In the genomic region with DNA sequence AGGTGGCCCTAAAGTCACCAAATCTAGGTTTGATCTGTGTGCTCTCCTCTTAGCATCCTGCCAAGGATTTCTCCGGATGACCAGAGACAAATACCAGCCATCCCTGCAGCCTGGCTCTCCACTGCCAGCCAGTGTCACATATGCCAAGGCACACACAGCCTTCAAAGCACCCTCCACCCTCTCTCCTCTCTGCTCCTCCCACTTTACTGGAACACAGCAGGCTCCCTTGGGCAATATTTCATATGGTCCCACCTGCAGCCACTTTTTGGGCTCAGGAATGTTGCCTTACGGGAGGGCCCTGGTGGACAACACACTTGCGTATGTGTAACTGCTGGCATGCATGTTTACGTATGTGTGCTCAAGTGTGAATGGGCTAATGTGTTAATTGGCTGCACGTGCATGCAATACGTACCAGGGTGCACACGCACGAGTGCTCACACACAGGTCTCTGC, we compare ENCODE assay signal across 26 cellular contexts.
DNase-seq lines count a peak whose midpoint lies in the region; ATAC-seq and TF ChIP-seq lines count a peak whose summit lies in the region.
"Had no signal": no experiment of that assay in that cellular context is flagged by ENCODE, and none has a peak within 500 bp of the region (broad histone marks: within the 10 kb centered on the region; RNA-seq: fewer than 3 reads in every experiment).

No MANE protein-coding gene starts in this region.

- H3K27me3 Mint-ChIP-seq in type B pancreatic cell (peaks cover 7% of the 10 kb centered on the region), endothelial cell (ENCODE audit: unreplicated experiment) (peaks cover 2% of the 10 kb centered on the region)
- H3K27me3 Mint-ChIP-seq: activated CD8-positive, alpha-beta memory T cell treated with anti-CD3 and anti-CD28 coated beads, Interleukin-2, amount 10 ng/mL, durations not matched to agents 7 days and 5 days; activated naive CD4-positive, alpha-beta T cell treated with anti-CD3 and anti-CD28 coated beads, Interleukin-2, amount 50 U/mL, for 24 hours had no signal

- DNase-seq in NCI-H2171 treated with DMSO at 0.1 percent for 48 hours (lab: John Stamatoyannopoulos, UW) (peak; percentile 18), NCI-H2171 (lab: John Stamatoyannopoulos, UW) (no peak), mucosa of descending colon (peak in 1 of 3 donors; percentile 6), type B pancreatic cell (ENCODE audit: extremely low spot score, unreplicated experiment) (no peak), endothelial cell (ENCODE audit: low spot score) (no peak)
- DNase-seq in stimulated activated CD4-positive, alpha-beta T cell treated with anti-CD3 and anti-CD28 coated beads, Interleukin-12 subunit alpha, Interleukin-12 subunit beta, amount 100 ng/mL, for 4 hours, result no peak
- DNase-seq: 8988T; activated CD4-positive, alpha-beta T cell treated with anti-CD3 and anti-CD28 coated beads, Interleukin-2, amount 50 U/mL, for 1 hour; activated CD8-positive, alpha-beta memory T cell treated with anti-CD3 and anti-CD28 coated beads, Interleukin-2, amount 10 ng/mL, durations not matched to agents 7 days and 5 days; CD4-positive, alpha-beta memory T cell; central memory CD4-positive, alpha-beta T cell; KG1; kidney glomerular epithelial cell; MM.1S; NCI-H1436; NCI-H524 treated with DMSO at 0.1 percent for 48 hours; stimulated activated CD4-positive, alpha-beta T cell treated with anti-CD3 and anti-CD28 coated beads, Interleukin-4, amount 100 ng/mL, for 24 hours; stimulated activated naive CD8-positive, alpha-beta T cell treated with anti-CD3 and anti-CD28 coated beads, Interleukin-15, Interleukin-2, amounts not matched to agents 100 U/mL and 50 U/mL, for 24 hours; T-helper 17 cell; WERI-Rb-1 had no signal

- intact Hi-C loops in mucosa of descending colon (cut with DNase I, micrococcal nuclease), result no loop called here

- no peak overlapping the region for H3K4me3 ChIP-seq in mucosa of descending colon
- H3K4me3 ChIP-seq: ascending aorta, SJSA1 had no signal

- no peaks in the 10 kb centered on the region for H3K9me3 Mint-ChIP-seq in type B pancreatic cell
- H3K9me3 Mint-ChIP-seq in endothelial cell (ENCODE audit: unreplicated experiment), result no peaks in the 10 kb centered on the region
- H3K9me3 Mint-ChIP-seq: activated naive CD4-positive, alpha-beta T cell treated with anti-CD3 and anti-CD28 coated beads, Interleukin-2, amount 50 U/mL, for 24 hours; activated T-helper 1 cell treated with anti-CD3 and anti-CD28 coated beads, Interleukin-12 subunit alpha, Interleukin-12 subunit beta, Interleukin-2, Interleukin-4 antibody, amounts not matched to agents 30 ng/mL and 10 ng/mL and 1 ng/mL, durations not matched to agents 14 hours and 24 hours and 36 hours had no signal

- H3K36me3 ChIP-seq in mucosa of descending colon (ENCODE audit: low read depth), result no peaks in the 10 kb centered on the region
- H3K36me3 ChIP-seq: ascending aorta, SJSA1, WERI-Rb-1 had no signal

- H3K9me3 ChIP-seq in mucosa of descending colon, result no peaks in the 10 kb centered on the region
- H3K9me3 ChIP-seq: ascending aorta, SJSA1 had no signal

- H3K36me3 Mint-ChIP-seq in type B pancreatic cell (no peaks in the 10 kb centered on the region), endothelial cell (ENCODE audit: low read depth, unreplicated experiment) (peaks cover 4% of the 10 kb centered on the region)
- H3K36me3 Mint-ChIP-seq: activated CD8-positive, alpha-beta memory T cell treated with anti-CD3 and anti-CD28 coated beads, Interleukin-2, amount 10 ng/mL, durations not matched to agents 7 days and 5 days; activated naive CD4-positive, alpha-beta T cell treated with anti-CD3 and anti-CD28 coated beads, Interleukin-2, amount 50 U/mL, for 24 hours; CD4-positive, alpha-beta memory T cell had no signal

- ATAC-seq in mucosa of descending colon, result peak; percentile 39
- no peak for ATAC-seq in HG02870 (IDR thresholded peaks at IDR 0.05; ENCODE audit: unreplicated experiment)
- ATAC-seq: activated CD8-positive, alpha-beta memory T cell treated with anti-CD3 and anti-CD28 coated beads, Interleukin-2, amount 10 ng/mL, durations not matched to agents 7 days and 5 days; stimulated activated naive CD8-positive, alpha-beta T cell treated with anti-CD3 and anti-CD28 coated beads, Interleukin-15, Interleukin-2, amounts not matched to agents 100 U/mL and 50 U/mL, for 24 hours; T-helper 17 cell had no signal

- H3K4me3 Mint-ChIP-seq in type B pancreatic cell, result peak overlapping the region; percentile 74
- no peak overlapping the region for H3K4me3 Mint-ChIP-seq in endothelial cell (ENCODE audit: unreplicated experiment)
- H3K4me3 Mint-ChIP-seq: activated CD8-positive, alpha-beta memory T cell treated with anti-CD3 and anti-CD28 coated beads, Interleukin-2, amount 10 ng/mL, durations not matched to agents 7 days and 5 days; activated naive CD4-positive, alpha-beta T cell treated with anti-CD3 and anti-CD28 coated beads, Interleukin-2, amount 50 U/mL, for 24 hours; activated T-helper 1 cell treated with anti-CD3 and anti-CD28 coated beads, Interleukin-12 subunit alpha, Interleukin-12 subunit beta, Interleukin-2, Interleukin-4 antibody, amounts not matched to agents 30 ng/mL and 10 ng/mL and 1 ng/mL, durations not matched to agents 14 hours and 24 hours and 36 hours; CD4-positive, alpha-beta memory T cell; T-helper 17 cell had no signal

- H3K4me1 Mint-ChIP-seq in type B pancreatic cell (ENCODE audit: unreplicated experiment) (peaks cover 15% of the 10 kb centered on the region), endothelial cell (ENCODE audit: unreplicated experiment) (no peaks in the 10 kb centered on the region)
- H3K4me1 Mint-ChIP-seq: activated CD8-positive, alpha-beta memory T cell treated with anti-CD3 and anti-CD28 coated beads, Interleukin-2, amount 10 ng/mL, durations not matched to agents 7 days and 5 days; activated naive CD4-positive, alpha-beta T cell treated with anti-CD3 and anti-CD28 coated beads, Interleukin-2, amount 50 U/mL, for 24 hours; CD4-positive, alpha-beta memory T cell; T-helper 17 cell had no signal

- TF ChIP-seq CTCF in mucosa of descending colon (IDR thresholded peaks at IDR 0.05), result no peak
- TF ChIP-seq CTCF in type B pancreatic cell (conservative IDR thresholded peaks at IDR 0.05), result no peak
- TF ChIP-seq CTCF in endothelial cell (IDR thresholded peaks at IDR 0.05; ENCODE audit: unreplicated experiment), result no peak

- H3K4me1 ChIP-seq in mucosa of descending colon (ENCODE audit: low read depth), result peaks cover 18% of the 10 kb centered on the region
- H3K4me1 ChIP-seq: ascending aorta had no signal

- peak overlapping the region; percentile 13 for H3K27ac ChIP-seq in angular gyrus (ENCODE audit: low read depth, low read length)
- H3K27ac ChIP-seq: ascending aorta, SJSA1, WERI-Rb-1 had no signal

- peak overlapping the region; percentile 80 for H3K27ac Mint-ChIP-seq in type B pancreatic cell
- no peak overlapping the region for H3K27ac Mint-ChIP-seq in endothelial cell (ENCODE audit: unreplicated experiment)
- H3K27ac Mint-ChIP-seq: activated CD8-positive, alpha-beta memory T cell treated with anti-CD3 and anti-CD28 coated beads, Interleukin-2, amount 10 ng/mL, durations not matched to agents 7 days and 5 days; activated naive CD4-positive, alpha-beta T cell treated with anti-CD3 and anti-CD28 coated beads, Interleukin-2, amount 50 U/mL, for 24 hours; activated T-helper 1 cell treated with anti-CD3 and anti-CD28 coated beads, Interleukin-12 subunit alpha, Interleukin-12 subunit beta, Interleukin-2, Interleukin-4 antibody, amounts not matched to agents 30 ng/mL and 10 ng/mL and 1 ng/mL, durations not matched to agents 14 hours and 24 hours and 36 hours; CD4-positive, alpha-beta memory T cell had no signal
